ENCODE assay signal across 11 cellular contexts in the genomic region with DNA sequence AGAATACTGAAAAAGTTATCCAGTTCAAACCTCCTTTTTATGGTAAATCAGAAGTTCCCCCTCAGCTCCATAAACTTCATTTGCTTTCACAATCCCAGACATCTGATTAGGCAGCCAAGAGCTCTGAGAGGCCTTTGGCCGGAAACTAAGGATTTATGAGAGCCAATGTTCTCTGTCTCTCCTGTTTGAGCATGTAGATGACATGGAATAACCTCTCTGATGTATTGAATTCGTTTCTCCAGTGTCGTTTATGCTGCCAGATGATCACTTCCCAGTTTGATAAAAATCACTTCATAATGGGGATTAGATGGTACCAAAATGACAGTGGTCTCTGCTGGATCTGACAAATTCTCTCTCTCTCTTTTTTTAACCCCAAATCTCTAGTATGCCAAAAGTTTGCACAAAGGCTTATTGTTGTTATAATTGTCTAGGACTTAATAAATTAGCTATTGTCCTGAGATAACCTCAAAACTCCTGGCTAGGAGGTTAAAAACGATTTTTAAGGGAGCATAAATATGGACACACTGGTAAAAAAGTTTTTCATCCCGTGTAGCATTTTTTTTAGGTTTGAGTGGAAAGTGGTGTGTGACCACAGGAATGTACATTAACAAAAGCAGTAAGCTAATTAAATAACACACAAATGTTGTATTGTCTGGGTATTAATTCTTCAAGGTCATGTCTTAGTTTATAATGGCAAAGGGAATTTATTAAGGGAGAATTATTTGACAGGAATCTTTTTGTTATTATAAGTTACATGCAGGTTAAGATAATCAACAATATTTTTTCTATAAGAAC.
DNase-seq lines count a peak whose midpoint lies in the region; ATAC-seq and TF ChIP-seq lines count a peak whose summit lies in the region.
"Had no signal": no experiment of that assay in that cellular context is flagged by ENCODE, and none has a peak within 500 bp of the region (broad histone marks: within the 10 kb centered on the region; RNA-seq: fewer than 3 reads in every experiment).

No MANE protein-coding gene starts in this region.

- H3K4me3 ChIP-seq in mammary epithelial cell (replicated peaks in 1 of 3; ENCODE audit: insufficient read depth in 1 of 3, low read depth in 2 of 3, low read length in 3 of 3) = peak overlapping the region in 2 of 3 experiments; percentile 8 to 26
- no peak overlapping the region for H3K4me3 ChIP-seq in skin epidermis

- peaks cover 66% of the 10 kb centered on the region for H3K4me1 Mint-ChIP-seq in HFFc6 (ENCODE audit: low read depth)
- H3K4me1 Mint-ChIP-seq: activated CD4-positive, alpha-beta memory T cell treated with anti-CD3 and anti-CD28 coated beads, Interleukin-2, amount 10 ng/mL, durations not matched to agents 7 days and 5 days; activated naive CD8-positive, alpha-beta T cell treated with anti-CD3 and anti-CD28 coated beads, Interleukin-2, amount 10 ng/mL, durations not matched to agents 7 days and 5 days had no signal

- intact Hi-C loops in mammary epithelial cell (cut with micrococcal nuclease) = loop anchor here (1.0 kb wide), 3 partner anchors 15 to 23 kb away; no protein-coding TSS in a partner anchor

- CTCF ChIA-PET in mammary epithelial cell (lab: Charles Lee; ENCODE audit: low non-redundant PET) = interaction anchor here (0.6 kb wide), 1 partner anchor 123 kb away, joined by 3 read pairs; no protein-coding TSS in a partner anchor

- peaks cover 22% of the 10 kb centered on the region for H3K4me1 ChIP-seq in mammary epithelial cell (ENCODE audit: insufficient read depth, low read length)

- dilution Hi-C loops in mammary epithelial cell (cut with HindIII; ENCODE audit: low sequenced_read_pairs) = no loop called here

- H3K9me3 ChIP-seq in mammary epithelial cell (replicated peaks; ENCODE audit: insufficient read depth, low read length) = no peaks in the 10 kb centered on the region

- peak overlapping the region; percentile 94 for H3K27ac ChIP-seq in mammary epithelial cell (ENCODE audit: insufficient read depth, low read depth, low read length)
- peak overlapping the region in 17 of 21 experiments; percentile 14 to 86 (median 66) for H3K27ac ChIP-seq in skin epidermis

- TF ChIP-seq CTCF in HFFc6 (IDR thresholded peaks at IDR 0.05) (no peak), mammary epithelial cell (conservative IDR thresholded peaks at IDR 0.05 in 1 of 2, IDR thresholded peaks at IDR 0.05 in 1 of 2; ENCODE audit: extremely low read depth in 1 of 2, insufficient read depth in 1 of 2, low read depth in 1 of 2, low read length in 2 of 2) (no peak)

- no peaks in the 10 kb centered on the region for H3K79me2 ChIP-seq in mammary epithelial cell (ENCODE audit: insufficient read depth, low read length)

- no peaks in the 10 kb centered on the region for H3K36me3 ChIP-seq in mammary epithelial cell (ENCODE audit: insufficient read depth, low read length)

- no peaks in the 10 kb centered on the region for H3K27me3 ChIP-seq in mammary epithelial cell (ENCODE audit: insufficient read depth, low read length)

- in situ Hi-C loops in mammary epithelial cell (cut with MboI; ENCODE audit: low sequenced_read_pairs in 2 of 2) = no loop called here

- H3K9ac ChIP-seq in mammary epithelial cell (ENCODE audit: insufficient read depth, low read length) = peak overlapping the region; percentile 72

- peaks cover 8% of the 10 kb centered on the region for H3K9me3 Mint-ChIP-seq in HFFc6
- H3K9me3 Mint-ChIP-seq: activated CD4-positive, alpha-beta memory T cell treated with anti-CD3 and anti-CD28 coated beads, Interleukin-2, amount 10 ng/mL, durations not matched to agents 7 days and 5 days; activated naive CD8-positive, alpha-beta T cell treated with anti-CD3 and anti-CD28 coated beads, Interleukin-2, amount 10 ng/mL, durations not matched to agents 7 days and 5 days had no signal

- H3K27ac Mint-ChIP-seq in HFFc6 = peak overlapping the region; percentile 93
- H3K27ac Mint-ChIP-seq: activated CD4-positive, alpha-beta memory T cell treated with anti-CD3 and anti-CD28 coated beads, Interleukin-2, amount 10 ng/mL, durations not matched to agents 7 days and 5 days; activated naive CD8-positive, alpha-beta T cell treated with anti-CD3 and anti-CD28 coated beads, Interleukin-2, amount 10 ng/mL, durations not matched to agents 7 days and 5 days; IgD-negative memory B cell had no signal

- no peak for DNase-seq in HFFc6
- DNase-seq in mammary epithelial cell = peak; percentile 85
- DNase-seq in iris pigment epithelial cell (ENCODE audit: low read depth) = peak; percentile 51
- no peak for DNase-seq in DMS53 (lab: John Stamatoyannopoulos, UW)
- DNase-seq: activated CD4-positive, alpha-beta memory T cell treated with anti-CD3 and anti-CD28 coated beads, Interleukin-2, amount 10 ng/mL, durations not matched to agents 7 days and 5 days; activated naive CD8-positive, alpha-beta T cell treated with anti-CD3 and anti-CD28 coated beads, Interleukin-2, amount 10 ng/mL, durations not matched to agents 7 days and 5 days had no signal

- ATAC-seq in GM21737 (IDR thresholded peaks at IDR 0.05; ENCODE audit: unreplicated experiment) (no peak), GM19023 (IDR thresholded peaks at IDR 0.05; ENCODE audit: unreplicated experiment) (no peak)
- no peak for ATAC-seq in activated CD4-positive, CD25-positive, alpha-beta regulatory T cell treated with anti-CD3 and anti-CD28 coated beads, Interleukin-2, amount 50 U/mL, for 24 hours

- peak overlapping the region; percentile 76 for H3K4me2 ChIP-seq in mammary epithelial cell (ENCODE audit: insufficient read depth, low read depth, low read length)

- peaks cover 4% of the 10 kb centered on the region for H3K27me3 Mint-ChIP-seq in HFFc6 (ENCODE audit: insufficient read depth)
- H3K27me3 Mint-ChIP-seq: activated CD4-positive, alpha-beta memory T cell treated with anti-CD3 and anti-CD28 coated beads, Interleukin-2, amount 10 ng/mL, durations not matched to agents 7 days and 5 days; activated naive CD8-positive, alpha-beta T cell treated with anti-CD3 and anti-CD28 coated beads, Interleukin-2, amount 10 ng/mL, durations not matched to agents 7 days and 5 days; IgD-negative memory B cell had no signal

- H2AFZ ChIP-seq in mammary epithelial cell (ENCODE audit: low read depth, low read length) = peak overlapping the region; percentile 55

- peaks cover 16% of the 10 kb centered on the region for H3K36me3 Mint-ChIP-seq in HFFc6 (ENCODE audit: low read depth)
- H3K36me3 Mint-ChIP-seq: activated naive CD8-positive, alpha-beta T cell treated with anti-CD3 and anti-CD28 coated beads, Interleukin-2, amount 10 ng/mL, durations not matched to agents 7 days and 5 days; IgD-negative memory B cell had no signal

- H3K4me3 Mint-ChIP-seq in HFFc6 = peak overlapping the region; percentile 4; the same call in 1 of the 2 replicates
- H3K4me3 Mint-ChIP-seq: activated CD4-positive, alpha-beta memory T cell treated with anti-CD3 and anti-CD28 coated beads, Interleukin-2, amount 10 ng/mL, durations not matched to agents 7 days and 5 days; activated naive CD8-positive, alpha-beta T cell treated with anti-CD3 and anti-CD28 coated beads, Interleukin-2, amount 10 ng/mL, durations not matched to agents 7 days and 5 days; IgD-negative memory B cell had no signal

- WGBS in mammary epithelial cell (ENCODE audit: low coverage, missing lambda C conversion rate) = 0% methylated on average over 5 of the region's 5 CpGs

- TSS peak; percentile 96 for BruUV-seq in mammary epithelial cell (replicated peaks; lab: Mats Ljungman, UMichigan)

- H4K20me1 ChIP-seq in mammary epithelial cell (ENCODE audit: insufficient read depth, low read length) = no peaks in the 10 kb centered on the region

Comparison
In these comparisons a context has a peak if more than half of its experiments do, and no peak if none do; other contexts are left out.
1. DNase-seq: peak in mammary epithelial cell (single experiment) and iris pigment epithelial cell (single experiment); none in HFFc6 (single experiment) and DMS53 (single experiment).
2. H3K4me3 ChIP-seq: peak in mammary epithelial cell (2 of 3); none in skin epidermis (0 of 7).